In the genomic region with DNA sequence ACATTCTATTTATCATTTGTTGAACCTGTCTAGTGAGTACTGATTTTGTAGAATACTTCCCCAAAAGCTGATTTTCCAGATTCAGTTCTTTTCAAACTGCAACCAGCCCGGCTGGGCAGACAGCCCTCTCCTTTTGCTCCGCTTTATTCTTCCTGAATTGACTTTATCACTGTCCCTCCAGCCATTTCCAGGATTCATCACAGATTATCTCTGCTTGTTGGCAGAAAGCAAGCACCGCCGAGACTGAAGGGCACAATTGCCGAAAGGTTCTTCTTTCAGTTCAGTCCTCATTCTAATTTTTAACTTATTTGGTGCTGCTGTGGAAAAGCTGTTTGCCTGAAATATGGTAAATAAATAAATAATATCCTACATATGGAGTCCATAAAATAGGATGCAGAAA, we compare ENCODE assay signal across 22 cellular contexts.
"Had no signal": no experiment of that assay in that cellular context is flagged by ENCODE, and none has a peak within 500 bp of the region (broad histone marks: within the 10 kb centered on the region; RNA-seq: fewer than 3 reads in every experiment).

No MANE protein-coding gene starts in this region.

- H3K27me3 ChIP-seq: heart left ventricle, ovary, suprapubic skin, thyroid gland, upper lobe of left lung, uterus had no signal

- ATAC-seq: esophagus mucosa; heart left ventricle; mucosa of descending colon; naive thymus-derived CD8-positive, alpha-beta T cell; right cardiac atrium; stimulated activated effector memory CD8-positive, alpha-beta T cell treated with anti-CD3 and anti-CD28 coated beads, Interleukin-12 subunit alpha, Interleukin-12 subunit beta, amount 100 ng/mL, for 72 hours; stimulated activated naive CD8-positive, alpha-beta T cell treated with anti-CD3 and anti-CD28 coated beads, Interleukin-15, Interleukin-2, amounts not matched to agents 100 U/mL and 50 U/mL, for 24 hours had no signal

- H3K4me1 ChIP-seq: heart left ventricle, left ventricle myocardium inferior, thyroid gland, uterus had no signal

- H3K27ac ChIP-seq: heart left ventricle, left ventricle myocardium inferior, ovary, suprapubic skin, thyroid gland, upper lobe of left lung, uterus had no signal

- DNase-seq: effector memory CD4-positive, alpha-beta T cell; heart left ventricle; hypothalamus; left ventricle myocardium inferior; mucosa of descending colon; naive thymus-derived CD8-positive, alpha-beta T cell; nucleus accumbens; ovary; right cardiac atrium; stimulated activated CD4-positive, alpha-beta T cell treated with anti-CD3 and anti-CD28 coated beads, Interleukin-4, amount 100 ng/mL, for 1 hour; stimulated activated CD8-positive, alpha-beta memory T cell treated with anti-CD3 and anti-CD28 coated beads, Interleukin-4, amount 100 ng/mL, for 48 hours; stimulated activated naive CD8-positive, alpha-beta T cell treated with anti-CD3 and anti-CD28 coated beads, Interleukin-15, Interleukin-2, amounts not matched to agents 100 U/mL and 50 U/mL, for 24 hours; thyroid gland; upper lobe of left lung; uterus had no signal

- H3K4me3 ChIP-seq: heart left ventricle, left ventricle myocardium inferior, lung, mucosa of descending colon, ovary, suprapubic skin, thyroid gland, upper lobe of left lung, uterus had no signal

- H3K36me3 ChIP-seq: heart left ventricle, left ventricle myocardium inferior, ovary, suprapubic skin, thyroid gland, upper lobe of left lung, uterus had no signal

- FAIRE-seq: endometrium, frontal cortex, islet of Langerhans had no signal

- H3K9me3 ChIP-seq: heart left ventricle, left ventricle myocardium inferior, mucosa of descending colon, ovary, suprapubic skin, thyroid gland, upper lobe of left lung, uterus had no signal
